Comparison of ENCODE assay signal across 9 cellular contexts in the genomic region with DNA sequence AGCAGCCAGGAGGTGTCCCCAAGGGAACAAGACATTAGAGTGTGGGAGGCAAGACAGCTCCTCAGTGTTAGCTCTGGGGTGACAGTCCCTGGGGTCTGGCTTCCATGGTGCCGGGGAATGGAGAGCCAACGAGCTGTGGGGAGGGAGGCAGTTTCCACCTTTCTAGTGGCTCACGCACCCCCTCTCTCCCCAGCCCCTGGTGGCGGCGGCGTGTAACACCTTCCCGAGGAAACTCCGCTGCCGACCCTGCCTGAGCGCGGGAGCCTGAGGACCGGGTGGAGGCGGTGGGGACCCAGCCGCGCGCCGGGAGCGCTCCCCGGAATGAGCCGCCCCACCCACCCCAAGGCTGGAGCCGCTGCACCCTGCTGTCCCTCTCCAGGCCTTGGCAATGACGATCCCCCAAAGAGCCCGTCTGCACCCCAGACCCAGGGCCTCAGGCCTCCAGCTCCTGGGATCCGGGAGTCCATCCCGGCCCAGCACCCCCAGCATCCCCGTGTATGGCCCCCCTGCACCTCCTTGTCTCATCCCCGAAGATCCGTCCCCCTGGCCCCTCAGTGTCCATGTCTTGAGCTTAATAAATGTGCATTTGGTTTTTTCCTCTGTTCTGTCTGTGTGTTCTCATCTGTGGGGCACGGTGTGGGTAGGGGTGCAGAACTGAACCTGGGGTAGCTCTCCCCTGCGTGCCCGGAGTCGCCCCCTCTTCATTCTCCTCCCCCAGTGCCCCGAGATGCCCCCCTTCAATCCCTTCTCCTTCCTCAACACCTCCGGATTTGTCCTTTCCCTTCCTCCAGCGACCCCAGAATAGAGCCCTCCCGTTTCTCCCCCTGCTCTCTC. TPM values are rescaled to one million over a fixed set of nuclear protein-coding genes. Genes with fewer than 3 reads are reported as not detected.
DNase-seq lines count a peak whose midpoint lies in the region; ATAC-seq and TF ChIP-seq lines count a peak whose summit lies in the region.
"Had no signal": no experiment of that assay in that cellular context is flagged by ENCODE, and none has a peak within 500 bp of the region (broad histone marks: within the 10 kb centered on the region; RNA-seq: fewer than 3 reads in every experiment).

No MANE protein-coding gene starts in this region.

- peak; percentile 52 for DNase-seq in CD1c-positive myeloid dendritic cell (ENCODE audit: extremely low spot score)
- DNase-seq in T-helper 2 cell: peak; percentile 47 to 79 (median 67)
- DNase-seq in astrocyte of the spinal cord (ENCODE audit: low read depth, low spot score): no peak
- no peak for DNase-seq in kidney epithelial cell (ENCODE audit: low read depth)
- DNase-seq in stimulated activated CD4-positive, alpha-beta T cell treated with anti-CD3 and anti-CD28 coated beads, Interleukin-4, amount 100 ng/mL, for 4 hours: peak; percentile 70 to 76
- no peak for DNase-seq in NCI-H146 (lab: John Stamatoyannopoulos, UW)

- H3K36me3 ChIP-seq in kidney epithelial cell (ENCODE audit: control insufficient read depth, insufficient read depth, low read length): no peaks in the 10 kb centered on the region

- TF ChIP-seq CTCF in astrocyte of the spinal cord (IDR thresholded peaks at IDR 0.05; ENCODE audit: low read depth, low read length): peak; percentile 75
- TF ChIP-seq CTCF in kidney epithelial cell (IDR thresholded peaks at IDR 0.05; ENCODE audit: insufficient read depth, low read length, poor library complexity, severe bottlenecking): peak; percentile 70

- H3K4me3 ChIP-seq in astrocyte of the spinal cord (ENCODE audit: low read depth, low read length) (peak overlapping the region; percentile 78), kidney epithelial cell (ENCODE audit: low read depth, low read length) (peak overlapping the region; percentile 53)

- in situ Hi-C loops in astrocyte of the spinal cord (cut with HindIII; ENCODE audit: low sequenced_read_pairs): no loop called here

- H3K27me3 ChIP-seq in kidney epithelial cell (ENCODE audit: control insufficient read depth, insufficient read depth, low read length): peaks cover 3% of the 10 kb centered on the region

- ATAC-seq in HG03159 (IDR thresholded peaks at IDR 0.05; ENCODE audit: unreplicated experiment): peak; percentile 61
- ATAC-seq in HG03108 (IDR thresholded peaks at IDR 0.05; ENCODE audit: unreplicated experiment): no peak

RNA-seq across cellular contexts. Expression of a gene that starts 0.6 kb away (rescaled TPM):
- total RNA-seq in kidney epithelial cell: 135 and 153 TPM in 2 replicates

RNA-seq across cellular contexts. Expression of a gene that starts 10.9 kb away (rescaled TPM):
- not detected in 2 replicates for total RNA-seq in kidney epithelial cell
- total RNA-seq: LHCN-M2 had no signal

RNA-seq across cellular contexts. Expression of a gene that starts 15.3 kb away (rescaled TPM):
- total RNA-seq in kidney epithelial cell: not detected in 2 replicates
- total RNA-seq: LHCN-M2 had no signal

RNA-seq across cellular contexts. Expression of a gene that starts 19.1 kb away (rescaled TPM):
- total RNA-seq in kidney epithelial cell: not detected in 2 replicates
- total RNA-seq: LHCN-M2 had no signal

RNA-seq across cellular contexts. Expression of a gene that starts 38.3 kb away (rescaled TPM):
- 0.50 and 0.89 TPM in 2 replicates for total RNA-seq in kidney epithelial cell
- total RNA-seq: LHCN-M2 had no signal

Comparison
In these comparisons a context has a peak if more than half of its experiments do, and no peak if none do; other contexts are left out.
1. DNase-seq: peak in CD1c-positive myeloid dendritic cell (single experiment), T-helper 2 cell (5 of 5) and stimulated activated CD4-positive, alpha-beta T cell treated with anti-CD3 and anti-CD28 coated beads, Interleukin-4, amount 100 ng/mL, for 4 hours (2 of 2); none in astrocyte of the spinal cord (single experiment), kidney epithelial cell (single experiment) and NCI-H146 (single experiment).